ENCODE assay signal across 8 cellular contexts in genomic region chr7:87886875-87887274, GRCh38. TPM values are rescaled to one million over a fixed set of nuclear protein-coding genes. Genes with fewer than 3 reads are reported as not detected.
DNase-seq lines count a peak whose midpoint lies in the region; ATAC-seq, FAIRE-seq and TF ChIP-seq lines count a peak whose summit lies in the region.

No MANE protein-coding gene starts in this region.

- H3K9me3 ChIP-seq in kidney (ENCODE audit: control insufficient read depth in 1 of 2, low read length in 2 of 2): no peaks in the 10 kb centered on the region

- in situ Hi-C loops in ACHN (cut with HindIII; ENCODE audit: low pct_ligation_motif_present, low pct_unique_long_range_greater_than_20kb, low sequenced_read_pairs): no loop called here

- H3K4me1 ChIP-seq in kidney (ENCODE audit: control insufficient read depth in 1 of 2, insufficient read depth in 1 of 2, low read depth in 1 of 2, low read length in 2 of 2): no peaks in the 10 kb centered on the region

- H3K4me3 Mint-ChIP-seq in HFFc6: no peak overlapping the region

- H3K9me3 Mint-ChIP-seq in HFFc6: no peaks in the 10 kb centered on the region

- no peak for ATAC-seq in GM21390 (IDR thresholded peaks at IDR 0.05; ENCODE audit: unreplicated experiment)

- no peak overlapping the region for H3K9ac ChIP-seq in kidney (ENCODE audit: low read length in 2 of 2)

- no peaks in the 10 kb centered on the region for H3K27me3 Mint-ChIP-seq in HFFc6 (ENCODE audit: insufficient read depth)

- H3K4me1 Mint-ChIP-seq in HFFc6 (ENCODE audit: low read depth): peaks cover 8% of the 10 kb centered on the region

- H3K27ac Mint-ChIP-seq in HFFc6: no peak overlapping the region

- no peaks in the 10 kb centered on the region for H3K36me3 ChIP-seq in kidney (ENCODE audit: control insufficient read depth in 1 of 2, insufficient read depth in 2 of 2, low read length in 2 of 2)

- no peak overlapping the region for H3K4me3 ChIP-seq in kidney (ENCODE audit: low read length in 2 of 2)

- DNase-seq in ACHN: peak; percentile 78
- DNase-seq in HFFc6: peak; percentile 46
- peak; percentile 53 for DNase-seq in SW480 (ENCODE audit: low spot score)
- DNase-seq in kidney: no peak
- DNase-seq in activated T-cell treated with anti-CD3 and anti-CD28 coated beads for 4 hours: no peak
- DNase-seq in epidermal melanocyte (ENCODE audit: insufficient read length, low spot score): no peak
- DNase-seq in D341Med (ENCODE audit: low spot score): no peak

- TF ChIP-seq CTCF in HFFc6 (IDR thresholded peaks at IDR 0.05): peak; percentile 85
- TF ChIP-seq CTCF in kidney (IDR thresholded peaks at IDR 0.05; ENCODE audit: borderline replicate concordance, extremely low read depth, insufficient read depth): peak; percentile 26

- H3K27ac ChIP-seq in kidney (ENCODE audit: low read depth in 2 of 2, low read length in 2 of 2): no peak overlapping the region

- intact Hi-C loops in kidney (cut with DNase I): no loop called here

- peak; percentile 92 for FAIRE-seq in kidney (lab: Jason Lieb, UNC)

- H3K36me3 Mint-ChIP-seq in HFFc6 (ENCODE audit: low read depth): peaks cover 15% of the 10 kb centered on the region

RNA-seq across cellular contexts. Expression of gene DBF4, which starts 10.6 kb away (rescaled TPM):
- total RNA-seq in HFFc6 (2021; fragmentation: NEBNext Ultra II Directional; extraction: Animal tissue kit (Norgen Biotek cat#: 25700)): 10 to 100 TPM; 16.1 to 25.3 (median 23.5) TPM
- 8.8 TPM for total RNA-seq in kidney
- polyA plus RNA-seq in kidney (ENCODE audit: insufficient read depth, low read depth, low replicate concordance): 1.9 TPM

RNA-seq across cellular contexts. Expression of gene SLC25A40, which starts 10.7 kb away (rescaled TPM):
- total RNA-seq in HFFc6 (2021; fragmentation: NEBNext Ultra II Directional; extraction: Animal tissue kit (Norgen Biotek cat#: 25700)): 10 to 100 TPM; 13.1 to 19.0 (median 15.7) TPM
- total RNA-seq in kidney: 25.4 TPM
- 11.2 TPM for polyA plus RNA-seq in kidney (ENCODE audit: insufficient read depth, low read depth, low replicate concordance)

RNA-seq across cellular contexts. Expression of gene ADAM22, which starts 47.2 kb away (rescaled TPM):
- total RNA-seq in HFFc6 (2021; fragmentation: NEBNext Ultra II Directional; extraction: Animal tissue kit (Norgen Biotek cat#: 25700)): under 1 TPM in 5 of 6 experiments, not detected in 1; 0.05 to 0.24 (median 0.12) TPM
- 7.9 TPM for total RNA-seq in kidney
- 2.2 TPM for polyA plus RNA-seq in kidney (ENCODE audit: insufficient read depth, low read depth, low replicate concordance)

Comparison
In these comparisons a context has a peak if more than half of its experiments do, and no peak if none do; other contexts are left out.
1. DNase-seq: peak in ACHN (single experiment), HFFc6 (single experiment) and SW480 (single experiment); none in kidney (single experiment), activated T-cell treated with anti-CD3 and anti-CD28 coated beads for 4 hours (single experiment), epidermal melanocyte (single experiment) and D341Med (single experiment).